29 cellular contexts compared by ENCODE assay signal in the genomic region with DNA sequence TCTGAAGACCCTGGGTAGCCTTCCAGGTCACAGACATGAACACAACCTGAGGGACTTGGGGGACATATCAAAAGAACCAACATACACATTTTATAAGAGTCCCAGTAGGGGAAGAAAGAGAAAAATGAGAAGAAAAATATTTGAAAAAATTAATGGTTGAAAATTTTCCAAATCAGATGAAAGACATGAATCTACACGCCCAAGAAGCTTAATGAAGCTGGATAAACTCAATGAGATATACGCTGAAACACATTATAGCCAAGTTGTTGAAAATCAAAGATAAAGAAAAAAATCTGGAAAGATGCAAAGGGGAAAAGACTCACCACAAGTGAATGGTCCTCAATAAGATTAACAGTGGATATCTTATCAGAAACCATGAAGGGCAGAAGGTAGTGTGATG.
DNase-seq lines count a peak whose midpoint lies in the region; TF ChIP-seq lines count a peak whose summit lies in the region.
"Had no signal": no experiment of that assay in that cellular context is flagged by ENCODE, and none has a peak within 500 bp of the region (broad histone marks: within the 10 kb centered on the region; RNA-seq: fewer than 3 reads in every experiment).

No MANE protein-coding gene starts in this region.

- peaks cover 0 to 7% of the 10 kb centered on the region in 2 experiments; a peak in 1 of 3 replicates for H3K36me3 ChIP-seq in HEK293 (ENCODE audit: control insufficient read depth in 2 of 2, insufficient read depth in 1 of 2, low read length in 2 of 2)
- H3K36me3 ChIP-seq: BE2C; BLaER1; BLaER1 treated with 17β-estradiol and CSF1 and Interleukin-3, amounts not matched to agents 10 nM and 100 nM had no signal

- no peak overlapping the region for H3K4me3 ChIP-seq in HEK293 (ENCODE audit: low read depth, low read length)
- H3K4me3 ChIP-seq: A549; BLaER1; BLaER1 treated with 17β-estradiol and CSF1 and Interleukin-3, amounts not matched to agents 10 nM and 100 nM had no signal

- POLR2A ChIA-PET in HEK293 (lab: Yijun Ruan, JAX): no interaction called here

- no peak overlapping the region for H3K27ac ChIP-seq in HEK293 (ENCODE audit: extremely low read depth, low read depth, low read length)
- H3K27ac ChIP-seq: 22Rv1; A549; BLaER1; BLaER1 treated with 17β-estradiol and CSF1 and Interleukin-3, amounts not matched to agents 10 nM and 100 nM; C4-2B had no signal

- peak; percentile 9 to 22 for DNase-seq in erythroblast (lab: John Stamatoyannopoulos, UW)
- DNase-seq in stimulated activated naive CD4-positive, alpha-beta T cell treated with Interleukin-2 at 50 U/mL for 16 hours (lab: John Stamatoyannopoulos, UW): no peak
- DNase-seq in activated CD4-positive, alpha-beta T cell treated with anti-CD3 and anti-CD28 coated beads, Interleukin-2, amount 50 U/mL, for 48 hours: no peak
- DNase-seq: 8988T; ACHN; AML-193; BE2C; C1 segment of cervical spinal cord; Caco-2; Calu3; CD4-positive, alpha-beta memory T cell; CD4-positive, alpha-beta T cell; CD4-positive, CD25-positive, alpha-beta regulatory T cell; CD8-positive, alpha-beta memory T cell; CD8-positive, alpha-beta T cell; COR-L47; DMS 273 treated with DMSO at 0.1 percent for 48 hours; DMS153; DMS53; DMS79; DMS79 treated with DMSO at 0.1 percent for 48 hours; DND-41; EL had no signal

- CTCF ChIA-PET in HEK293 (lab: Yijun Ruan, JAX): no interaction called here

- no peak for TF ChIP-seq CTCF in HEK293 (tag by site-specific recombination; IDR thresholded peaks at IDR 0.05)

- no peak for TF ChIP-seq POLR2A in erythroblast (IDR thresholded peaks at IDR 0.05; ENCODE audit: low read length)

- no peaks in the 10 kb centered on the region for H3K9me3 ChIP-seq in HEK293 (ENCODE audit: control insufficient read depth, insufficient read depth, low read depth, low read length)
- H3K9me3 ChIP-seq: BE2C had no signal

- H3K4me1 ChIP-seq in HEK293 (ENCODE audit: control insufficient read depth, insufficient read depth, low read length): no peaks in the 10 kb centered on the region
- H3K4me1 ChIP-seq: A549, BE2C, BLaER1, Caco-2 had no signal

TF ChIP-seq in HEK293, 187 proteins besides CTCF, POLR2A, EP300 and RAD21:
- TF ChIP-seq ZNF670 (tag by site-specific recombination; IDR thresholded peaks at IDR 0.05; ENCODE audit: low read depth): no peak
- peak; percentile 99 for TF ChIP-seq ZNF558 (tag by site-specific recombination; IDR thresholded peaks at IDR 0.05)
- TF ChIP-seq, protein P1, sequence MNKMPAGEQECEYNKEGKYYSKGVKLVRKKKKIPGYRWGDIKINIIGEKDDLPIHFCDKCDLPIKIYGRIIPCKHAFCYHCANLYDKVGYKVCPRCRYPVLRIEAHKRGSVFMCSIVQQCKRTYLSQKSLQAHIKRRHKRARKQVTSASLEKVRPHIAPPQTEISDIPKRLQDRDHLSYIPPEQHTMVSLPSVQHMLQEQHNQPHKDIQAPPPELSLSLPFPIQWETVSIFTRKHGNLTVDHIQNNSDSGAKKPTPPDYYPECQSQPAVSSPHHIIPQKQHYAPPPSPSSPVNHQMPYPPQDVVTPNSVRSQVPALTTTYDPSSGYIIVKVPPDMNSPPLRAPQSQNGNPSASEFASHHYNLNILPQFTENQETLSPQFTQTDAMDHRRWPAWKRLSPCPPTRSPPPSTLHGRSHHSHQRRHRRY (tag by site-specific recombination; IDR thresholded peaks at IDR 0.05): no peak
- TF ChIP-seq ZNF544 (tag by site-specific recombination; IDR thresholded peaks at IDR 0.05): no peak
- no peak for TF ChIP-seq ZNF785 (tag by site-specific recombination; IDR thresholded peaks at IDR 0.05)
- TF ChIP-seq, protein P2, sequence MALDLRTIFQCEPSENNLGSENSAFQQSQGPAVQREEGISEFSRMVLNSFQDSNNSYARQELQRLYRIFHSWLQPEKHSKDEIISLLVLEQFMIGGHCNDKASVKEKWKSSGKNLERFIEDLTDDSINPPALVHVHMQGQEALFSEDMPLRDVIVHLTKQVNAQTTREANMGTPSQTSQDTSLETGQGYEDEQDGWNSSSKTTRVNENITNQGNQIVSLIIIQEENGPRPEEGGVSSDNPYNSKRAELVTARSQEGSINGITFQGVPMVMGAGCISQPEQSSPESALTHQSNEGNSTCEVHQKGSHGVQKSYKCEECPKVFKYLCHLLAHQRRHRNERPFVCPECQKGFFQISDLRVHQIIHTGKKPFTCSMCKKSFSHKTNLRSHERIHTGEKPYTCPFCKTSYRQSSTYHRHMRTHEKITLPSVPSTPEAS (tag by site-specific recombination; IDR thresholded peaks at IDR 0.05): no peak
- TF ChIP-seq ZNF830 (tag by site-specific recombination; IDR thresholded peaks at IDR 0.05; ENCODE audit: low read depth): no peak

Comparison
In these comparisons a context has a peak if more than half of its experiments do, and no peak if none do; other contexts are left out.
1. DNase-seq: peak in erythroblast (2 of 2); none in stimulated activated naive CD4-positive, alpha-beta T cell treated with Interleukin-2 at 50 U/mL for 16 hours (single experiment) and activated CD4-positive, alpha-beta T cell treated with anti-CD3 and anti-CD28 coated beads, Interleukin-2, amount 50 U/mL, for 48 hours (0 of 2).